In genomic region chr2:219001577-219002394, GRCh38 we compare ENCODE assay signal across 9 cellular contexts. TPM values are rescaled to one million over a fixed set of nuclear protein-coding genes. Genes with fewer than 3 reads are reported as not detected.
DNase-seq lines count a peak whose midpoint lies in the region; ATAC-seq lines count a peak whose summit lies in the region.
"Had no signal": no experiment of that assay in that cellular context is flagged by ENCODE, and none has a peak within 500 bp of the region (broad histone marks: within the 10 kb centered on the region; RNA-seq: fewer than 3 reads in every experiment).

No MANE protein-coding gene starts in this region.

- POLR2A ChIA-PET in activated naive CD8-positive, alpha-beta T cell treated with anti-CD3 and anti-CD28 coated beads, Interleukin-2, amount 10 ng/mL, durations not matched to agents 7 days and 5 days (lab: Charles Lee) = no interaction called here

- H3K9me3 Mint-ChIP-seq in activated naive CD8-positive, alpha-beta T cell treated with anti-CD3 and anti-CD28 coated beads, Interleukin-2, amount 10 ng/mL, durations not matched to agents 7 days and 5 days = no peaks in the 10 kb centered on the region

- no peaks in the 10 kb centered on the region for H3K9me3 ChIP-seq in mucosa of stomach (ENCODE audit: control insufficient read depth, low read length)
- H3K9me3 ChIP-seq in mesenchymal stem cell (ENCODE audit: control insufficient read depth, low read length) = no peaks in the 10 kb centered on the region

- H3K4me3 ChIP-seq in mucosa of stomach (ENCODE audit: low read length) (peak overlapping the region; percentile 84), mesenchymal stem cell (ENCODE audit: insufficient read depth in 1 of 2, low read depth in 1 of 2, low read length in 2 of 2) (peak overlapping the region in 1 of 2 experiments; percentile 7)

- H2AFZ ChIP-seq in mesenchymal stem cell (ENCODE audit: low read depth, low read length) = no peak overlapping the region

- no peak overlapping the region for H3K4ac ChIP-seq in mesenchymal stem cell (ENCODE audit: low read depth in 1 of 2, low read length in 2 of 2)

- no peak overlapping the region for H3K18ac ChIP-seq in mesenchymal stem cell (ENCODE audit: low read depth in 1 of 2, low read length in 2 of 2)

- H3K9ac ChIP-seq in mucosa of stomach (ENCODE audit: low read length) = peak overlapping the region; percentile 91
- H3K9ac ChIP-seq in mesenchymal stem cell (ENCODE audit: low read length) = no peak overlapping the region

- H3K4me3 Mint-ChIP-seq in activated naive CD8-positive, alpha-beta T cell treated with anti-CD3 and anti-CD28 coated beads, Interleukin-2, amount 10 ng/mL, durations not matched to agents 7 days and 5 days = no peak overlapping the region

- H2AK5ac ChIP-seq in mesenchymal stem cell (ENCODE audit: low read length, severe bottlenecking) = no peak overlapping the region

- H3K36me3 ChIP-seq in mucosa of stomach (ENCODE audit: control insufficient read depth, insufficient read depth, low read length) (no peaks in the 10 kb centered on the region), mesenchymal stem cell (ENCODE audit: control insufficient read depth in 1 of 2, insufficient read depth in 2 of 2, low read depth in 1 of 2, low read length in 2 of 2) (no peaks in the 10 kb centered on the region)

- H3K23ac ChIP-seq in mesenchymal stem cell (ENCODE audit: low read length in 2 of 2) = peak overlapping the region in 1 of 2 experiments; percentile 9

- no peaks in the 10 kb centered on the region for H3K36me3 Mint-ChIP-seq in activated naive CD8-positive, alpha-beta T cell treated with anti-CD3 and anti-CD28 coated beads, Interleukin-2, amount 10 ng/mL, durations not matched to agents 7 days and 5 days

- H2BK15ac ChIP-seq in mesenchymal stem cell (ENCODE audit: low read depth, poor library complexity, severe bottlenecking) = no peak overlapping the region

- no peaks in the 10 kb centered on the region for H3K79me1 ChIP-seq in mesenchymal stem cell (replicated peaks; ENCODE audit: low read length, poor library complexity, severe bottlenecking)

- H4K91ac ChIP-seq in mesenchymal stem cell (ENCODE audit: low read length) = no peak overlapping the region

- no peak overlapping the region for H2BK120ac ChIP-seq in mesenchymal stem cell (ENCODE audit: low read depth, low read length)

- H3K27me3 Mint-ChIP-seq in activated naive CD8-positive, alpha-beta T cell treated with anti-CD3 and anti-CD28 coated beads, Interleukin-2, amount 10 ng/mL, durations not matched to agents 7 days and 5 days = peaks cover 74% of the 10 kb centered on the region

- H3K4me2 ChIP-seq in mesenchymal stem cell (ENCODE audit: low read length, poor library complexity, severe bottlenecking) = no peak overlapping the region

- no peak overlapping the region for H4K8ac ChIP-seq in mesenchymal stem cell (ENCODE audit: low read length)

- H2BK12ac ChIP-seq in mesenchymal stem cell (ENCODE audit: low read length in 2 of 2) = no peak overlapping the region

- peak; percentile 19 for ATAC-seq in activated naive CD8-positive, alpha-beta T cell treated with anti-CD3 and anti-CD28 coated beads, Interleukin-2, amount 10 ng/mL, durations not matched to agents 7 days and 5 days (ENCODE audit: low read depth)
- ATAC-seq in HG02623 (IDR thresholded peaks at IDR 0.05; ENCODE audit: unreplicated experiment) = no peak
- no peak for ATAC-seq in GM18867 (IDR thresholded peaks at IDR 0.05; ENCODE audit: unreplicated experiment)

- no peak overlapping the region for H3K27ac ChIP-seq in mesenchymal stem cell (ENCODE audit: low read length, poor library complexity, severe bottlenecking)

- DNase-seq in DMS79 treated with DMSO at 0.1 percent for 48 hours (lab: John Stamatoyannopoulos, UW) = peak; percentile 93
- DNase-seq in NCI-H2029 treated with DMSO at 0.1 percent for 48 hours (lab: John Stamatoyannopoulos, UW) = peak; percentile 95
- no peak for DNase-seq in activated naive CD8-positive, alpha-beta T cell treated with anti-CD3 and anti-CD28 coated beads, Interleukin-2, amount 10 ng/mL, durations not matched to agents 7 days and 5 days
- no peak for DNase-seq in GDM1 (lab: John Stamatoyannopoulos, UW)
- no peak for DNase-seq in mesenchymal stem cell

- H3K14ac ChIP-seq in mesenchymal stem cell (ENCODE audit: low read length in 2 of 2) = no peak overlapping the region

- H3K27ac Mint-ChIP-seq in activated naive CD8-positive, alpha-beta T cell treated with anti-CD3 and anti-CD28 coated beads, Interleukin-2, amount 10 ng/mL, durations not matched to agents 7 days and 5 days = no peak overlapping the region

- peaks cover 4% of the 10 kb centered on the region for H3K4me1 Mint-ChIP-seq in activated naive CD8-positive, alpha-beta T cell treated with anti-CD3 and anti-CD28 coated beads, Interleukin-2, amount 10 ng/mL, durations not matched to agents 7 days and 5 days

- H3K27me3 ChIP-seq in mucosa of stomach (ENCODE audit: control insufficient read depth, insufficient read depth, low read length) (peaks cover 59% of the 10 kb centered on the region), mesenchymal stem cell (ENCODE audit: control insufficient read depth in 1 of 2, insufficient read depth in 1 of 2, low read length in 2 of 2) (peaks cover 86 to 91% of the 10 kb centered on the region in 2 experiments)

- WGBS in mesenchymal stem cell = 2% methylated on average over 60 of the region's 70 CpGs

- peaks cover 45% of the 10 kb centered on the region for H3K4me1 ChIP-seq in mucosa of stomach (ENCODE audit: control insufficient read depth, insufficient read depth, low read length)
- peaks cover 19% of the 10 kb centered on the region for H3K4me1 ChIP-seq in mesenchymal stem cell (ENCODE audit: control insufficient read depth, insufficient read depth, low read depth, low read length)

- no peak overlapping the region for H2BK5ac ChIP-seq in mesenchymal stem cell (ENCODE audit: low read depth, low read length, poor library complexity, severe bottlenecking)

RNA-seq across cellular contexts. Expression of gene CRYBA2, which starts 8.6 kb away (rescaled TPM):
- total RNA-seq in activated naive CD8-positive, alpha-beta T cell treated with anti-CD3 and anti-CD28 coated beads, Interleukin-2, amount 10 ng/mL, durations not matched to agents 7 days and 5 days = not detected
- not detected for polyA plus RNA-seq in mesenchymal stem cell (2013, experiment 1 of 2)
- not detected for polyA plus RNA-seq in mesenchymal stem cell (2013, experiment 2 of 2)
- total RNA-seq: renal cortical epithelial cell had no signal

RNA-seq across cellular contexts. Expression of gene FEV, which starts 16.8 kb away (rescaled TPM):
- total RNA-seq in activated naive CD8-positive, alpha-beta T cell treated with anti-CD3 and anti-CD28 coated beads, Interleukin-2, amount 10 ng/mL, durations not matched to agents 7 days and 5 days = not detected
- not detected for polyA plus RNA-seq in mesenchymal stem cell (2013, experiment 1 of 2)
- polyA plus RNA-seq in mesenchymal stem cell (2013, experiment 2 of 2) = not detected
- total RNA-seq: renal cortical epithelial cell had no signal

RNA-seq across cellular contexts. Expression of gene CFAP65, which starts 39.5 kb away (rescaled TPM):
- not detected for total RNA-seq in activated naive CD8-positive, alpha-beta T cell treated with anti-CD3 and anti-CD28 coated beads, Interleukin-2, amount 10 ng/mL, durations not matched to agents 7 days and 5 days
- polyA plus RNA-seq in mesenchymal stem cell (2013, experiment 1 of 2) = 0.01 TPM
- not detected for polyA plus RNA-seq in mesenchymal stem cell (2013, experiment 2 of 2)

RNA-seq across cellular contexts. Expression of gene CDK5R2, which starts 42.3 kb away (rescaled TPM):
- not detected for total RNA-seq in activated naive CD8-positive, alpha-beta T cell treated with anti-CD3 and anti-CD28 coated beads, Interleukin-2, amount 10 ng/mL, durations not matched to agents 7 days and 5 days
- 0.03 TPM for polyA plus RNA-seq in mesenchymal stem cell (2013, experiment 1 of 2)
- not detected for polyA plus RNA-seq in mesenchymal stem cell (2013, experiment 2 of 2)

RNA-seq across cellular contexts. Expression of gene IHH, which starts 58.9 kb away (rescaled TPM):
- total RNA-seq in activated naive CD8-positive, alpha-beta T cell treated with anti-CD3 and anti-CD28 coated beads, Interleukin-2, amount 10 ng/mL, durations not matched to agents 7 days and 5 days = not detected
- polyA plus RNA-seq in mesenchymal stem cell (2013, experiment 1 of 2) = not detected
- polyA plus RNA-seq in mesenchymal stem cell (2013, experiment 2 of 2) = not detected

Comparison
In these comparisons a context has a peak if more than half of its experiments do, and no peak if none do; other contexts are left out.
1. DNase-seq: peak in DMS79 treated with DMSO at 0.1 percent for 48 hours (single experiment) and NCI-H2029 treated with DMSO at 0.1 percent for 48 hours (single experiment); none in activated naive CD8-positive, alpha-beta T cell treated with anti-CD3 and anti-CD28 coated beads, Interleukin-2, amount 10 ng/mL, durations not matched to agents 7 days and 5 days (single experiment), GDM1 (single experiment) and mesenchymal stem cell (single experiment).